In the genomic region with DNA sequence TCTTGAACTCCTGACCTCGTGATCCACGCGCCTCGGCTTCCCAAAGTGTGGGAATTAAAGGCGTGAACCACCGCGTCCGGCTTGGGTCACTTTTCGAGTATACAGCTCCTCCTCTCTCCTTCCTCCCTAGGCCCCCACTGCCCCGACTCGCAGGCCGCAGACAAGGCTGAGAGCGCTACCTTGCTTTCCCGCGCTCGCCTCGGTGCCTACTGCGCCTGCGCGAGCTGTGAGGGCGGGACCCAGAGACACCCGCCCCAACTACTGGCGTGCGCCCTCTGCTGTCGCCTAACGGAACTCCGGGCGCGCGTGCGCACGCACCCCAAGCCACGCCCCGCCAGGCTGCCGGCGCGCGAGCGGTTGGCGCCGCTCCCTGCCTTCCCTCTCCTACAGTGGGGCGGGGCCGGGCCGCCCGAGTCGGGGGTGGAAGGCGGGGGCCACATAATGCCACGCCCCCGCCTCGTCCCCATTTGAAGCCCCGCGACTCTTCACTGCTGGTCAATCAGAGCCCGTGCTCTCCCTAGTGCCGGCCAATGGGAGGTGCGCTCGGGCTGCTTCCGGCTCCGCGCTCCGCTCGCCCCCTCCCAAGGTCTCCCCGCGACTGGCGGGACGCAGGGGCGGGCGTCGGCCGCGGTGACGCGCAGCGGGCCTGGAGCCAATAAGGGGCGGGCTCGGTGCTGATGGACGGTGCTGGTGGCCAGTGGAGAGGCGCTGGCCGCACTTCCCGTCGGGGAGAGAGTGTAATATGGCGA, we compare ENCODE assay signal across 8 cellular contexts. TPM values are rescaled to one million over a fixed set of nuclear protein-coding genes. Genes with fewer than 3 reads are reported as not detected.
DNase-seq lines count a peak whose midpoint lies in the region; ATAC-seq, FAIRE-seq and TF ChIP-seq lines count a peak whose summit lies in the region.

TSS of gene RAB8A (plus strand) at position 730 of the 749 bp plus-strand sequence. CDS start at position 743, 13 bp downstream.

- peaks cover 46% of the 10 kb centered on the region for H3K79me2 ChIP-seq in astrocyte (ENCODE audit: insufficient read depth, low read length)

- WGBS in aorta, 2 donors, result 1% methylated on average over 62 to 81 of the region's 81 CpGs

- TF ChIP-seq CTCF in astrocyte (IDR thresholded peaks at IDR 0.05; ENCODE audit: insufficient read depth, low read depth, low read length), result peak; percentile 61

- H3K4me3 ChIP-seq in astrocyte (ENCODE audit: insufficient read depth, low read depth, low read length) (peak within 1 kb of the TSS; percentile 85), rectal smooth muscle tissue (ENCODE audit: low read length) (peak within 1 kb of the TSS; percentile 95), aorta (ENCODE audit: low read length in 2 of 2) (peak within 1 kb of the TSS; percentile 48 to 94)

- H2AFZ ChIP-seq in astrocyte (ENCODE audit: low read depth, low read length), result peak within 1 kb of the TSS; percentile 94

- H3K9me3 ChIP-seq in astrocyte (ENCODE audit: insufficient read depth, low read depth, low read length), result no peaks in the 10 kb centered on the region
- no peaks in the 10 kb centered on the region for H3K9me3 ChIP-seq in aorta (ENCODE audit: control insufficient read depth, low read length)

- peak within 1 kb of the TSS; percentile 89 for H3K27ac Mint-ChIP-seq in astrocyte (ENCODE audit: unreplicated experiment)

- H3K9me3 Mint-ChIP-seq in astrocyte (ENCODE audit: unreplicated experiment), result no peaks in the 10 kb centered on the region

- H3K36me3 ChIP-seq in astrocyte (ENCODE audit: insufficient read depth, low read length) (no peaks in the 10 kb centered on the region), rectal smooth muscle tissue (ENCODE audit: control insufficient read depth, insufficient read depth, low read length) (no peaks in the 10 kb centered on the region), aorta (ENCODE audit: control insufficient read depth in 1 of 2, insufficient read depth in 2 of 2, low read length in 1 of 2) (no peaks in the 10 kb centered on the region)

- H3K36me3 Mint-ChIP-seq in astrocyte (ENCODE audit: low read depth, unreplicated experiment), result no peaks in the 10 kb centered on the region

- no peaks in the 10 kb centered on the region for H3K27me3 ChIP-seq in astrocyte (ENCODE audit: insufficient read depth, low read length)
- H3K27me3 ChIP-seq in rectal smooth muscle tissue (ENCODE audit: control insufficient read depth, insufficient read depth, low read length), result no peaks in the 10 kb centered on the region
- no peaks in the 10 kb centered on the region for H3K27me3 ChIP-seq in aorta (ENCODE audit: control insufficient read depth in 1 of 2, insufficient read depth in 2 of 2, low read length in 1 of 2)

- H4K20me1 ChIP-seq in astrocyte (ENCODE audit: insufficient read depth, low read length), result peaks cover 32% of the 10 kb centered on the region

- DNase-seq in GM18507 (ENCODE audit: extremely low spot score, insufficient read length, low read depth) (peak; percentile 93), NCI-H2029 (lab: John Stamatoyannopoulos, UW) (peak; percentile 99), T-helper 22 cell (ENCODE audit: low read depth) (peak; percentile 98), astrocyte (ENCODE audit: low read depth) (peak; percentile 95), hepatic stellate cell (ENCODE audit: low spot score) (peak; percentile 99), aorta (peak; percentile 99 to 100)

- FAIRE-seq in GM18507 (lab: Jason Lieb, UNC), result peak; percentile 98
- FAIRE-seq in astrocyte (lab: Jason Lieb, UNC), result no peak

- H3K4me2 ChIP-seq in astrocyte (ENCODE audit: low read length), result peak within 1 kb of the TSS; percentile 92

- ATAC-seq in HG02981 (IDR thresholded peaks at IDR 0.05; ENCODE audit: unreplicated experiment) (peak; percentile 89), aorta (ENCODE audit: low FRiP score) (peak; percentile 98)

- H3K27me3 Mint-ChIP-seq in astrocyte (ENCODE audit: low read depth, unreplicated experiment), result no peaks in the 10 kb centered on the region

- intact Hi-C loops in aorta (cut with DNase I), result loop anchor here (1.0 to 10.0 kb wide), 6 partner anchors 44 to 174 kb away; partner anchors contain the start of gene FAM32A (in 1 of the 2)

- H3K4me1 Mint-ChIP-seq in astrocyte (ENCODE audit: low read depth, unreplicated experiment), result peaks cover 10% of the 10 kb centered on the region

- peak within 1 kb of the TSS; percentile 79 for H3K27ac ChIP-seq in astrocyte (ENCODE audit: low read depth, low read length)
- peak within 1 kb of the TSS; percentile 89 for H3K27ac ChIP-seq in rectal smooth muscle tissue (ENCODE audit: low read depth, low read length)
- peak within 1 kb of the TSS in 1 of 2 donors; percentile 35 for H3K27ac ChIP-seq in aorta (ENCODE audit: low read depth in 1 of 2, low read length in 2 of 2)

- peaks cover 8% of the 10 kb centered on the region for H3K4me1 ChIP-seq in astrocyte (ENCODE audit: insufficient read depth, low read length)
- H3K4me1 ChIP-seq in rectal smooth muscle tissue (ENCODE audit: control insufficient read depth, insufficient read depth, low read length), result peaks cover 5% of the 10 kb centered on the region
- H3K4me1 ChIP-seq in aorta (ENCODE audit: control insufficient read depth in 1 of 2, insufficient read depth in 2 of 2, low read length in 2 of 2), result peaks cover 0 to 1% of the 10 kb centered on the region in 2 donors

- H3K9ac ChIP-seq in astrocyte (ENCODE audit: low read length) (peak within 1 kb of the TSS; percentile 93), rectal smooth muscle tissue (ENCODE audit: low read length) (peak within 1 kb of the TSS; percentile 89)

- H3K4me3 Mint-ChIP-seq in astrocyte (ENCODE audit: unreplicated experiment), result peak within 1 kb of the TSS; percentile 95

RNA-seq across cellular contexts. Expression of gene RAB8A, which starts in this region (rescaled TPM):
- total RNA-seq in astrocyte, result 80.5 and 82.8 TPM in 2 replicates
- total RNA-seq in aorta, result 10 to 100 TPM; 51.3 to 56.7 TPM
- polyA plus RNA-seq in aorta, result 10 to 100 TPM; 17.6 to 30.3 TPM
